Comparison of ENCODE assay signal across 8 cellular contexts in genomic region chr6:11224252-11224965, GRCh38. TPM values are rescaled to one million over a fixed set of nuclear protein-coding genes. Genes with fewer than 3 reads are reported as not detected.
A peak's percentile ranks its signal among the peaks of the same experiment; 100 is the strongest.
DNase-seq lines count a peak whose midpoint lies in the region; ATAC-seq and TF ChIP-seq lines count a peak whose summit lies in the region.

No MANE protein-coding gene starts in this region.

- H3K4me2 ChIP-seq in neuronal stem cell (ENCODE audit: insufficient read depth, low read length, poor library complexity, severe bottlenecking): no peak overlapping the region

- H3K27me3 ChIP-seq in neuronal stem cell (ENCODE audit: control insufficient read depth in 3 of 3, insufficient read depth in 3 of 3, low read depth in 1 of 3, low read length in 3 of 3): no peaks in the 10 kb centered on the region

- no peak overlapping the region for H2BK120ac ChIP-seq in neuronal stem cell (ENCODE audit: low read depth, low read length)

- peak overlapping the region; percentile 93 for H3K27ac Mint-ChIP-seq in activated CD4-positive, alpha-beta T cell treated with anti-CD3 and anti-CD28 coated beads, Interleukin-2, amount 10 ng/mL, durations not matched to agents 7 days and 5 days
- H3K27ac Mint-ChIP-seq in stimulated activated memory B cell treated with anti-CD40 and anti-IgM and Interleukin-4, amounts not matched to agents 10 μg/mL and 1 μg/mL and 100 μg/mL, for 72 hours: peak overlapping the region; percentile 78

- POLR2A ChIA-PET in activated CD4-positive, alpha-beta T cell treated with anti-CD3 and anti-CD28 coated beads, Interleukin-2, amount 10 ng/mL, durations not matched to agents 7 days and 5 days (lab: Charles Lee): interaction anchor here (0.6 to 1.0 kb wide), 6 partner anchors 25 to 1110 kb away, joined by 3 to 6 read pairs (median 4); no protein-coding TSS in a partner anchor

- no peak for TF ChIP-seq CTCF in GM13977 (IDR thresholded peaks at IDR 0.05; ENCODE audit: extremely low read depth, insufficient read depth, missing control alignments)
- TF ChIP-seq CTCF in fibroblast of the aortic adventitia (IDR thresholded peaks at IDR 0.05; ENCODE audit: insufficient read depth, low read length): no peak

- no CpG with 5 or more reads among the region's 9 CpGs for WGBS in neuronal stem cell (ENCODE audit: extremely low coverage in 2 of 2, insufficient read length in 2 of 2, insufficient replicate concordance in 1 of 2), 2 donors

- H4K8ac ChIP-seq in neuronal stem cell (ENCODE audit: low read depth, low read length): no peak overlapping the region

- CTCF ChIA-PET in activated CD4-positive, alpha-beta T cell treated with anti-CD3 and anti-CD28 coated beads, Interleukin-2, amount 10 ng/mL, durations not matched to agents 7 days and 5 days (lab: Charles Lee): interaction anchor here (0.6 to 2.0 kb wide), 5 partner anchors 12 to 212 kb away, joined by 3 to 9 read pairs (median 6); no protein-coding TSS in a partner anchor

- peaks cover 74% of the 10 kb centered on the region for H3K4me1 Mint-ChIP-seq in activated CD4-positive, alpha-beta T cell treated with anti-CD3 and anti-CD28 coated beads, Interleukin-2, amount 10 ng/mL, durations not matched to agents 7 days and 5 days
- H3K4me1 Mint-ChIP-seq in stimulated activated memory B cell treated with anti-CD40 and anti-IgM and Interleukin-4, amounts not matched to agents 10 μg/mL and 1 μg/mL and 100 μg/mL, for 72 hours: peaks cover 54% of the 10 kb centered on the region

- H2BK15ac ChIP-seq in neuronal stem cell (ENCODE audit: low read length): no peak overlapping the region

- H4K91ac ChIP-seq in neuronal stem cell (ENCODE audit: low read depth, low read length, poor library complexity): no peak overlapping the region

- no peak overlapping the region for H3K18ac ChIP-seq in neuronal stem cell (ENCODE audit: low read length)

- no peak overlapping the region for H3K23ac ChIP-seq in neuronal stem cell (ENCODE audit: low read depth, low read length, poor library complexity)

- H3K9me3 Mint-ChIP-seq in activated CD4-positive, alpha-beta T cell treated with anti-CD3 and anti-CD28 coated beads, Interleukin-2, amount 10 ng/mL, durations not matched to agents 7 days and 5 days: peaks cover 9% of the 10 kb centered on the region
- peaks cover 2% of the 10 kb centered on the region for H3K9me3 Mint-ChIP-seq in stimulated activated memory B cell treated with anti-CD40 and anti-IgM and Interleukin-4, amounts not matched to agents 10 μg/mL and 1 μg/mL and 100 μg/mL, for 72 hours

- H2BK5ac ChIP-seq in neuronal stem cell (ENCODE audit: low read length): no peak overlapping the region

- no peak overlapping the region for H3K14ac ChIP-seq in neuronal stem cell (ENCODE audit: low read length)

- in situ Hi-C loops in GM13977 (cut with MboI; ENCODE audit: low pct_unique_long_range_greater_than_20kb, low sequenced_read_pairs, unreplicated experiment): no loop called here

- H3K4me1 ChIP-seq in neuronal stem cell (ENCODE audit: control insufficient read depth in 2 of 2, insufficient read depth in 1 of 2, low read depth in 1 of 2, low read length in 2 of 2): peaks cover 6 to 14% of the 10 kb centered on the region in 2 donors

- ATAC-seq in HG02678 (IDR thresholded peaks at IDR 0.05; ENCODE audit: unreplicated experiment) (peak; percentile 77), HG02884 (IDR thresholded peaks at IDR 0.05; ENCODE audit: unreplicated experiment) (no peak), left lobe of liver (no peak)
- peak; percentile 82 for ATAC-seq in stimulated activated memory B cell treated with anti-CD40 and anti-IgM and Interleukin-4, amounts not matched to agents 10 μg/mL and 1 μg/mL and 100 μg/mL, for 72 hours

- H3K27me3 Mint-ChIP-seq in activated CD4-positive, alpha-beta T cell treated with anti-CD3 and anti-CD28 coated beads, Interleukin-2, amount 10 ng/mL, durations not matched to agents 7 days and 5 days: no peaks in the 10 kb centered on the region
- H3K27me3 Mint-ChIP-seq in stimulated activated memory B cell treated with anti-CD40 and anti-IgM and Interleukin-4, amounts not matched to agents 10 μg/mL and 1 μg/mL and 100 μg/mL, for 72 hours: no peaks in the 10 kb centered on the region

- H2AFZ ChIP-seq in neuronal stem cell (ENCODE audit: low read length): no peak overlapping the region

- H2AK5ac ChIP-seq in neuronal stem cell (ENCODE audit: low read depth, low read length): no peak overlapping the region

- peaks cover 54% of the 10 kb centered on the region for H3K36me3 Mint-ChIP-seq in activated CD4-positive, alpha-beta T cell treated with anti-CD3 and anti-CD28 coated beads, Interleukin-2, amount 10 ng/mL, durations not matched to agents 7 days and 5 days (ENCODE audit: low read depth)
- H3K36me3 Mint-ChIP-seq in stimulated activated memory B cell treated with anti-CD40 and anti-IgM and Interleukin-4, amounts not matched to agents 10 μg/mL and 1 μg/mL and 100 μg/mL, for 72 hours: peaks cover 8% of the 10 kb centered on the region

- peak overlapping the region; percentile 54 for H3K4me3 Mint-ChIP-seq in activated CD4-positive, alpha-beta T cell treated with anti-CD3 and anti-CD28 coated beads, Interleukin-2, amount 10 ng/mL, durations not matched to agents 7 days and 5 days
- H3K4me3 Mint-ChIP-seq in stimulated activated memory B cell treated with anti-CD40 and anti-IgM and Interleukin-4, amounts not matched to agents 10 μg/mL and 1 μg/mL and 100 μg/mL, for 72 hours: no peak overlapping the region

- no peaks in the 10 kb centered on the region for H3K79me1 ChIP-seq in neuronal stem cell (ENCODE audit: low read depth, low read length)

- H3K9me3 ChIP-seq in neuronal stem cell (replicated peaks in 1 of 2; ENCODE audit: control insufficient read depth in 2 of 2, insufficient read depth in 1 of 2, low read depth in 1 of 2, low read length in 2 of 2): peaks cover 0 to 26% of the 10 kb centered on the region in 2 donors

- DNase-seq in GM13977 (ENCODE audit: low spot score) (peak; percentile 44), fibroblast of the aortic adventitia (ENCODE audit: low read depth) (peak; percentile 45), left lobe of liver (ENCODE audit: low spot score) (no peak), neuronal stem cell (ENCODE audit: low spot score) (no peak)
- DNase-seq in activated CD4-positive, alpha-beta T cell treated with anti-CD3 and anti-CD28 coated beads, Interleukin-2, amount 10 ng/mL, durations not matched to agents 7 days and 5 days: peak; percentile 67

- H3K4me3 ChIP-seq in fibroblast of the aortic adventitia (ENCODE audit: low read depth, low read length): no peak overlapping the region
- H3K4me3 ChIP-seq in neuronal stem cell (ENCODE audit: low read length in 2 of 2): no peak overlapping the region

- no peak overlapping the region for H2BK12ac ChIP-seq in neuronal stem cell (ENCODE audit: low read length)

- H3K4ac ChIP-seq in neuronal stem cell (ENCODE audit: low read length): no peak overlapping the region

- peaks cover 0 to 63% of the 10 kb centered on the region in 2 donors for H3K36me3 ChIP-seq in neuronal stem cell (replicated peaks in 1 of 2; ENCODE audit: control insufficient read depth in 2 of 2, insufficient read depth in 2 of 2, low read length in 2 of 2)

- no peak overlapping the region for H3K9ac ChIP-seq in neuronal stem cell (ENCODE audit: low read depth, low read length, poor library complexity)

- no peak overlapping the region for H3K27ac ChIP-seq in neuronal stem cell (replicated peaks; ENCODE audit: low read length)

RNA-seq across cellular contexts. Expression of gene NEDD9, which starts 8.1 kb away (rescaled TPM):
- 10 to 100 TPM; 42.7 to 47.7 TPM for total RNA-seq in activated CD4-positive, alpha-beta T cell treated with anti-CD3 and anti-CD28 coated beads, Interleukin-2, amount 10 ng/mL, durations not matched to agents 7 days and 5 days
- total RNA-seq in fibroblast of the aortic adventitia (ENCODE audit: low replicate concordance) (0.33 and 0.36 TPM in 2 replicates), left lobe of liver (11.7 TPM)
- 6.2 TPM for polyA plus RNA-seq in neuronal stem cell (2013, experiment 1 of 2)
- 6.4 TPM for polyA plus RNA-seq in neuronal stem cell (2013, experiment 2 of 2)

Comparison
In these comparisons a context has a peak if more than half of its experiments do, and no peak if none do; other contexts are left out.
1. DNase-seq: peak in GM13977 (single experiment), activated CD4-positive, alpha-beta T cell treated with anti-CD3 and anti-CD28 coated beads, Interleukin-2, amount 10 ng/mL, durations not matched to agents 7 days and 5 days (single experiment) and fibroblast of the aortic adventitia (single experiment); none in left lobe of liver (single experiment) and neuronal stem cell (single experiment).
2. ATAC-seq: peak in HG02678 (single experiment) and stimulated activated memory B cell treated with anti-CD40 and anti-IgM and Interleukin-4, amounts not matched to agents 10 μg/mL and 1 μg/mL and 100 μg/mL, for 72 hours (single experiment); none in HG02884 (single experiment) and left lobe of liver (single experiment).